In genomic region chr11:57667065-57667714, GRCh38 we compare ENCODE assay signal across 8 cellular contexts. TPM values are rescaled to one million over a fixed set of nuclear protein-coding genes. Genes with fewer than 3 reads are reported as not detected.
DNase-seq lines count a peak whose midpoint lies in the region; ATAC-seq, FAIRE-seq and TF ChIP-seq lines count a peak whose summit lies in the region.

No MANE protein-coding gene starts in this region.

- DNase-seq in AG04449 (ENCODE audit: low read depth, low spot score) = peak; percentile 95
- DNase-seq in NCI-H2196 (lab: John Stamatoyannopoulos, UW; ENCODE audit: unreplicated experiment) = peak; percentile 95
- peak; percentile 96 for DNase-seq in WERI-Rb-1
- peak; percentile 92 for DNase-seq in bronchial epithelial cell (ENCODE audit: low read depth)
- peak; percentile 90 for DNase-seq in iPS-NIHi11 (ENCODE audit: low spot score)

- H3K27ac ChIP-seq in WERI-Rb-1 = peak overlapping the region; percentile 100
- peak overlapping the region; percentile 90 to 100 (median 99) for H3K27ac ChIP-seq in skin epidermis

- no peak for FAIRE-seq in bronchial epithelial cell (lab: Jason Lieb, UNC)

- TF ChIP-seq CTCF in AG04449 (IDR thresholded peaks at IDR 0.05; ENCODE audit: insufficient read depth, low read length, missing control alignments) (no peak), WERI-Rb-1 (IDR thresholded peaks at IDR 0.05; ENCODE audit: low read depth, low read length) (no peak), bronchial epithelial cell (IDR thresholded peaks at IDR 0.05; ENCODE audit: insufficient read depth, low read length, severe bottlenecking) (peak; percentile 10)

- CTCF ChIA-PET in AG04449 (lab: Yijun Ruan, JAX) = interaction anchor here (0.8 to 1.6 kb wide), 3 partner anchors 10 to 857 kb away, joined by 3 to 16 read pairs (median 5); partner anchors contain the start of gene CLP1

- H3K36me3 ChIP-seq in WERI-Rb-1 (peaks cover 18% of the 10 kb centered on the region), bronchial epithelial cell (ENCODE audit: control insufficient read depth, insufficient read depth, low read length) (no peaks in the 10 kb centered on the region)

- ATAC-seq in GM18873 (IDR thresholded peaks at IDR 0.05; ENCODE audit: low FRiP score, unreplicated experiment) = peak; percentile 72
- ATAC-seq in HG03135 (IDR thresholded peaks at IDR 0.05; ENCODE audit: unreplicated experiment) = peak; percentile 67

- peak overlapping the region; percentile 72 for H3K4me3 ChIP-seq in AG04449 (ENCODE audit: low read depth, low read length)
- H3K4me3 ChIP-seq in WERI-Rb-1 (ENCODE audit: low read depth, low read length) = peak overlapping the region; percentile 85
- peak overlapping the region; percentile 92 for H3K4me3 ChIP-seq in bronchial epithelial cell (ENCODE audit: low read depth, low read length)
- peak overlapping the region; percentile 81 to 94 (median 88) for H3K4me3 ChIP-seq in skin epidermis

- POLR2A ChIA-PET in AG04449 (lab: Yijun Ruan, JAX) = interaction anchor here (0.7 kb wide), 1 partner anchor 27 kb away, joined by 8 read pairs; no protein-coding TSS in a partner anchor

- H3K9me3 ChIP-seq in WERI-Rb-1 (ENCODE audit: severe bottlenecking) = no peaks in the 10 kb centered on the region

- H3K27me3 ChIP-seq in WERI-Rb-1 (ENCODE audit: insufficient read depth, low read depth, severe bottlenecking) = no peaks in the 10 kb centered on the region
- H3K27me3 ChIP-seq in bronchial epithelial cell (ENCODE audit: control insufficient read depth, insufficient read depth, low read length) = no peaks in the 10 kb centered on the region

RNA-seq across cellular contexts. Expression of gene ZDHHC5, which starts 0.7 kb away (rescaled TPM):
- 30.3 and 43.5 TPM in 2 replicates for total RNA-seq in bronchial epithelial cell

RNA-seq across cellular contexts. Expression of gene CLP1, which starts 9.6 kb away (rescaled TPM):
- total RNA-seq in bronchial epithelial cell = 15.7 and 28.2 TPM in 2 replicates

RNA-seq across cellular contexts. Expression of gene YPEL4, which starts 17.5 kb away (rescaled TPM):
- total RNA-seq in bronchial epithelial cell = 0.26 TPM in 1 of 2 replicates, not detected in the other

RNA-seq across cellular contexts. Expression of gene MED19, which starts 44.8 kb away (rescaled TPM):
- 13.2 and 17.2 TPM in 2 replicates for total RNA-seq in bronchial epithelial cell

RNA-seq across cellular contexts. Expression of gene TMX2, which starts 45.2 kb away (rescaled TPM):
- 70.5 and 71.3 TPM in 2 replicates for total RNA-seq in bronchial epithelial cell

Comparison
In these comparisons a context has a peak if more than half of its experiments do, and no peak if none do; other contexts are left out.
1. Peak in every context shown above with its lines: DNase-seq, ATAC-seq, H3K4me3 ChIP-seq and H3K27ac ChIP-seq.